Comparison of ENCODE assay signal across 20 cellular contexts in genomic region chr1:964691-965525, GRCh38. TPM values are rescaled to one million over a fixed set of nuclear protein-coding genes. Genes with fewer than 3 reads are reported as not detected.
A peak's percentile ranks its signal among the peaks of the same experiment; 100 is the strongest.
DNase-seq lines count a peak whose midpoint lies in the region; ATAC-seq and TF ChIP-seq lines count a peak whose summit lies in the region.
"Had no signal": no experiment of that assay in that cellular context is flagged by ENCODE, and none has a peak within 500 bp of the region (broad histone marks: within the 10 kb centered on the region; RNA-seq: fewer than 3 reads in every experiment).

No MANE protein-coding gene starts in this region.

- peaks cover 1% of the 10 kb centered on the region for H3K36me3 Mint-ChIP-seq in memory B cell
- no peaks in the 10 kb centered on the region for H3K36me3 Mint-ChIP-seq in stimulated activated effector memory CD8-positive, alpha-beta T cell treated with anti-CD3 and anti-CD28 coated beads, Interleukin-12 subunit alpha, Interleukin-12 subunit beta, amount 100 ng/mL, for 72 hours
- H3K36me3 Mint-ChIP-seq in endodermal cell (ENCODE audit: low read depth), result peaks cover 8% of the 10 kb centered on the region

- H3K4me3 ChIP-seq in left ventricle myocardium inferior (no peak overlapping the region), endodermal cell (ENCODE audit: low read length) (no peak overlapping the region)

- no peak overlapping the region for H3K27ac ChIP-seq in left ventricle myocardium inferior (replicated peaks)
- H3K27ac ChIP-seq in VCaP, result peak overlapping the region; percentile 89; the same call in 1 of the 2 replicates
- H3K27ac ChIP-seq in endodermal cell (ENCODE audit: low read depth, low read length), result no peak overlapping the region

- H3K36me3 ChIP-seq in left ventricle myocardium inferior (peaks cover 7% of the 10 kb centered on the region), endodermal cell (ENCODE audit: control insufficient read depth, insufficient read depth, low read length) (no peaks in the 10 kb centered on the region)

- peaks cover 6% of the 10 kb centered on the region for H3K4me1 Mint-ChIP-seq in memory B cell
- H3K4me1 Mint-ChIP-seq in stimulated activated effector memory CD8-positive, alpha-beta T cell treated with anti-CD3 and anti-CD28 coated beads, Interleukin-12 subunit alpha, Interleukin-12 subunit beta, amount 100 ng/mL, for 72 hours, result peaks cover 6% of the 10 kb centered on the region
- no peaks in the 10 kb centered on the region for H3K4me1 Mint-ChIP-seq in endodermal cell

- TF ChIP-seq CTCF in left ventricle myocardium inferior (IDR thresholded peaks at IDR 0.05; ENCODE audit: borderline replicate concordance) (no peak), VCaP (conservative IDR thresholded peaks at IDR 0.05) (no peak), endodermal cell (conservative IDR thresholded peaks at IDR 0.05) (no peak)

- peaks cover 27% of the 10 kb centered on the region for H3K27me3 ChIP-seq in left ventricle myocardium inferior (ENCODE audit: low read depth)
- peaks cover 43% of the 10 kb centered on the region for H3K27me3 ChIP-seq in endodermal cell (ENCODE audit: control insufficient read depth, insufficient read depth, low read length, poor library complexity, severe bottlenecking)
- H3K27me3 ChIP-seq: MG63 had no signal

- no peak overlapping the region for H3K9ac ChIP-seq in endodermal cell (ENCODE audit: extremely low read depth, low read length, poor library complexity, severe bottlenecking)

- intact Hi-C loops in left ventricle myocardium superior (cut with micrococcal nuclease) (no loop called here), left ventricle myocardium inferior (cut with micrococcal nuclease) (no loop called here)

- H3K27me3 Mint-ChIP-seq in memory B cell, result peaks cover 11% of the 10 kb centered on the region
- H3K27me3 Mint-ChIP-seq in endodermal cell (ENCODE audit: insufficient read depth), result peaks cover 36% of the 10 kb centered on the region

- no peaks in the 10 kb centered on the region for H3K9me3 ChIP-seq in left ventricle myocardium inferior (replicated peaks)
- no peaks in the 10 kb centered on the region for H3K9me3 ChIP-seq in endodermal cell (ENCODE audit: control insufficient read depth, low read length)
- H3K9me3 ChIP-seq: MG63 had no signal

- H3K4me3 Mint-ChIP-seq in memory B cell (peak overlapping the region; percentile 25), endodermal cell (no peak overlapping the region)
- H3K4me3 Mint-ChIP-seq in stimulated activated effector memory CD8-positive, alpha-beta T cell treated with anti-CD3 and anti-CD28 coated beads, Interleukin-12 subunit alpha, Interleukin-12 subunit beta, amount 100 ng/mL, for 72 hours, result peak overlapping the region; percentile 62

- H3K4me1 ChIP-seq in left ventricle myocardium inferior, result peaks cover 35% of the 10 kb centered on the region
- H3K4me1 ChIP-seq in endodermal cell (ENCODE audit: control insufficient read depth, insufficient read depth, low read length), result no peaks in the 10 kb centered on the region

- H3K9me3 Mint-ChIP-seq in memory B cell (no peaks in the 10 kb centered on the region), endodermal cell (no peaks in the 10 kb centered on the region)
- H3K9me3 Mint-ChIP-seq in stimulated activated effector memory CD8-positive, alpha-beta T cell treated with anti-CD3 and anti-CD28 coated beads, Interleukin-12 subunit alpha, Interleukin-12 subunit beta, amount 100 ng/mL, for 72 hours, result no peaks in the 10 kb centered on the region
- H3K9me3 Mint-ChIP-seq: CD8-positive, alpha-beta memory T cell had no signal

- ATAC-seq in left ventricle myocardium superior, result no peak
- no peak for ATAC-seq in memory B cell (ENCODE audit: low read depth)
- no peak for ATAC-seq in stimulated activated effector memory CD8-positive, alpha-beta T cell treated with anti-CD3 and anti-CD28 coated beads, Interleukin-12 subunit alpha, Interleukin-12 subunit beta, amount 100 ng/mL, for 72 hours

- H3K27ac Mint-ChIP-seq in memory B cell (no peak overlapping the region), endodermal cell (no peak overlapping the region)
- H3K27ac Mint-ChIP-seq in stimulated activated effector memory CD8-positive, alpha-beta T cell treated with anti-CD3 and anti-CD28 coated beads, Interleukin-12 subunit alpha, Interleukin-12 subunit beta, amount 100 ng/mL, for 72 hours, result no peak overlapping the region

- DNase-seq in left ventricle myocardium superior (peak; percentile 31), left ventricle myocardium inferior (no peak), memory B cell (ENCODE audit: low spot score in 2 of 2) (no peak), endodermal cell (no peak), UCSD-AML1 (lab: John Stamatoyannopoulos, UW; ENCODE audit: unreplicated experiment) (no peak), cerebellar nuclear complex (lab: John Stamatoyannopoulos, UW) (no peak)
- no peak for DNase-seq in stimulated activated effector memory CD8-positive, alpha-beta T cell treated with anti-CD3 and anti-CD28 coated beads, Interleukin-12 subunit alpha, Interleukin-12 subunit beta, amount 100 ng/mL, for 72 hours (ENCODE audit: low spot score in 2 of 2)
- DNase-seq: CD8-positive, alpha-beta memory T cell; DND-41; GDM1; GOT3; Karpas-422; MG63; NCI-H1092; NCI-H2227 treated with DMSO at 0.1 percent for 48 hours; NCI-H524; SHP77 treated with DMSO at 0.1 percent for 48 hours had no signal

- 95 to 98% methylated on average over 16 to 38 of the region's 51 CpGs for WGBS in endodermal cell (ENCODE audit: insufficient coverage in 1 of 2, insufficient read length in 1 of 2), 2 experiments

RNA-seq across cellular contexts. Expression of gene PLEKHN1, which starts 1.4 kb away (rescaled TPM):
- total RNA-seq in left ventricle myocardium superior (not detected), left ventricle myocardium inferior (not detected), endodermal cell (1 to 10 TPM; 1.5 to 4.6 TPM)
- polyA plus RNA-seq in endodermal cell (2013, experiment 1 of 2), result not detected
- 0.29 TPM for polyA plus RNA-seq in endodermal cell (2013, experiment 2 of 2)

RNA-seq across cellular contexts. Expression of gene KLHL17, which starts 4.5 kb away (rescaled TPM):
- total RNA-seq in left ventricle myocardium superior (6.6 TPM), left ventricle myocardium inferior (6.4 TPM), endodermal cell (10 to 100 TPM; 49.2 to 58.2 TPM)
- 41.1 TPM for polyA plus RNA-seq in endodermal cell (2013, experiment 1 of 2)
- 32.2 TPM for polyA plus RNA-seq in endodermal cell (2013, experiment 2 of 2)

RNA-seq across cellular contexts. Expression of gene NOC2L, which starts 5.9 kb away (rescaled TPM):
- total RNA-seq in left ventricle myocardium superior, result 46.8 TPM
- total RNA-seq in left ventricle myocardium inferior, result 40.8 TPM
- total RNA-seq in endodermal cell, result 10 to 100 TPM; 83.5 to 97.3 TPM
- polyA plus RNA-seq in endodermal cell (2013, experiment 1 of 2), result 62.0 TPM
- polyA plus RNA-seq in endodermal cell (2013, experiment 2 of 2), result 55.3 TPM

RNA-seq across cellular contexts. Expression of gene PERM1, which starts 17.0 kb away (rescaled TPM):
- total RNA-seq in left ventricle myocardium superior (187 TPM), left ventricle myocardium inferior (160 TPM), endodermal cell (not detected)
- not detected for polyA plus RNA-seq in endodermal cell (2013, experiment 1 of 2)
- polyA plus RNA-seq in endodermal cell (2013, experiment 2 of 2), result not detected
- total RNA-seq: A172; CD8-positive, alpha-beta memory T cell had no signal
- polyA plus RNA-seq: BJ; CD8-positive, alpha-beta memory T cell had no signal

RNA-seq across cellular contexts. Expression of gene HES4, which starts 35.0 kb away (rescaled TPM):
- 39.4 TPM for total RNA-seq in left ventricle myocardium superior
- total RNA-seq in left ventricle myocardium inferior, result 34.0 TPM
- total RNA-seq in endodermal cell, result 10 to 100 TPM; 16.1 to 19.7 TPM
- 144 TPM for polyA plus RNA-seq in endodermal cell (2013, experiment 1 of 2)
- 117 TPM for polyA plus RNA-seq in endodermal cell (2013, experiment 2 of 2)
- polyA plus RNA-seq: CD8-positive, alpha-beta memory T cell had no signal
